9 cellular contexts compared by ENCODE assay signal in the genomic region with DNA sequence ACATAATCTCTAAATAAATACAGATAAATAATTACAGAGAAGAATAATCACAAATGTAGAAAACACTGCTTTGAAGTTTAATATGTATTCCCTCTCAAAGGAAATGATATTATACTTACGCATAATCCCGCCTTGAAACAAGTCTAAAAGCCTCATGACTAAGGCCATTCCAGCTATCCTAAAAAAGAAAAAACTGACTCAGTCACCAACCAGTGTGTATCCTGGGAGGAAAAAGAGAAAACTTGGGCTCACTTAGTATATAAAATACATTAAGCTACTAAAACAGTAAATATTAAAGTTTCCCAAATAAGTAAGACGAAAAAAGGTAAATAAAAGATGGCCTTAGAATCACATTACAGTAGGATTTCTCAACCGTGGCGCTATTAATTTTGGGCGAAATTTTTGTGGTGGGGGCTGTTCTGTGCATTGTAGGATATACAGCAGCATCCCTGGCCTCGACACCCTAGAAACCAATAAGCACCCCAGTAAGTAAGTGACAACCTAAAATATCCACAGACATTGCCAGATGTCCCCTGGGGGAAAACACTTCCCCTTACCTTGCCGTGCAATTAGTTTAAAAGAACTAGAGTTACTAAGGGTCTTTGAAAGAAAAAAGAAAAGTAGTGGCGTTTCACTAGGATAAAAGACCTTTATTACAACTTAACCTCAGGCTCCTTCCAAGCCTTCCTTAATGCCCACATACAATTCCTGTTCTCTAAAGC. TPM values are rescaled to one million over a fixed set of nuclear protein-coding genes. Genes with fewer than 3 reads are reported as not detected.
DNase-seq lines count a peak whose midpoint lies in the region; ATAC-seq and TF ChIP-seq lines count a peak whose summit lies in the region.
"Had no signal": no experiment of that assay in that cellular context is flagged by ENCODE, and none has a peak within 500 bp of the region (broad histone marks: within the 10 kb centered on the region; RNA-seq: fewer than 3 reads in every experiment).

No MANE protein-coding gene starts in this region.

- intact Hi-C loops in naive thymus-derived CD4-positive, alpha-beta T cell (cut with micrococcal nuclease) = loop anchor here (2.0 to 10.0 kb wide), 4 partner anchors 243 to 991 kb away; partner anchors contain the start of genes CDC25C (in 1 of the 2), HNRNPA0 (in 1 of the 2) and UBE2D2 (in 1 of the 2)

- H3K4me3 ChIP-seq in AG10803 (ENCODE audit: low read length) (peak overlapping the region; percentile 80), coronary artery (peak overlapping the region; percentile 100)
- H3K4me3 ChIP-seq in naive thymus-derived CD4-positive, alpha-beta T cell (ENCODE audit: low read length) = peak overlapping the region; percentile 91

- peaks cover 10 to 19% of the 10 kb centered on the region in 2 donors for H3K4me1 ChIP-seq in naive thymus-derived CD4-positive, alpha-beta T cell (ENCODE audit: control insufficient read depth in 2 of 2, insufficient read depth in 2 of 2, low read length in 2 of 2)

- no peak for ATAC-seq in naive thymus-derived CD4-positive, alpha-beta T cell
- ATAC-seq in GM19351 (IDR thresholded peaks at IDR 0.05; ENCODE audit: unreplicated experiment) (no peak), GM21515 (IDR thresholded peaks at IDR 0.05; ENCODE audit: unreplicated experiment) (no peak)

- no peaks in the 10 kb centered on the region for H3K27me3 ChIP-seq in naive thymus-derived CD4-positive, alpha-beta T cell (ENCODE audit: control insufficient read depth in 2 of 2, insufficient read depth in 2 of 2, low read length in 2 of 2)

- peaks cover 6 to 36% (median 24%) of the 10 kb centered on the region in 5 donors for H3K36me3 Mint-ChIP-seq in naive thymus-derived CD4-positive, alpha-beta T cell

- peak overlapping the region; percentile 100 for H3K27ac Mint-ChIP-seq in naive thymus-derived CD4-positive, alpha-beta T cell

- H3K27ac ChIP-seq in coronary artery = peak overlapping the region; percentile 99 to 100
- H3K27ac ChIP-seq in naive thymus-derived CD4-positive, alpha-beta T cell (ENCODE audit: low read depth, low read length) = peak overlapping the region; percentile 94

- CTCF ChIA-PET in naive thymus-derived CD4-positive, alpha-beta T cell (lab: Charles Lee) = interaction anchor here (1.4 kb wide), 1 partner anchor 30 kb away, joined by 5 read pairs; the partner anchor contains the start of gene ETF1

- TF ChIP-seq CTCF in AG10803 (conservative IDR thresholded peaks at IDR 0.05; ENCODE audit: low read length) = no peak
- no peak for TF ChIP-seq CTCF in coronary artery (IDR thresholded peaks at IDR 0.05)

- no peaks in the 10 kb centered on the region for H3K9me3 ChIP-seq in naive thymus-derived CD4-positive, alpha-beta T cell (ENCODE audit: control insufficient read depth in 2 of 3, low read length in 3 of 3)

- peaks cover 0 to 5% (median 0%) of the 10 kb centered on the region in 11 donors for H3K9me3 Mint-ChIP-seq in naive thymus-derived CD4-positive, alpha-beta T cell

- POLR2A ChIA-PET in naive thymus-derived CD4-positive, alpha-beta T cell (lab: Charles Lee) = interaction anchor here (0.7 to 5.2 kb wide), 9 partner anchors 8 to 395 kb away, joined by 3 to 62 read pairs (median 5); partner anchors contain the start of genes BRD8, ETF1 and KIF20A

- DNase-seq in AG10803 (ENCODE audit: low read depth) = peak; percentile 27
- peak; percentile 28 for DNase-seq in LHCN-M2 (ENCODE audit: low read depth)
- no peak for DNase-seq in coronary artery (ENCODE audit: low spot score)
- no peak for DNase-seq in naive thymus-derived CD4-positive, alpha-beta T cell
- no peak for DNase-seq in NCI-H446 (lab: John Stamatoyannopoulos, UW)
- DNase-seq in T1000 (lab: John Stamatoyannopoulos, UW) = no peak
- DNase-seq: GOT3 had no signal

- H3K36me3 ChIP-seq in naive thymus-derived CD4-positive, alpha-beta T cell (ENCODE audit: control insufficient read depth in 2 of 3, insufficient read depth in 3 of 3, low read length in 3 of 3) = peaks cover 9 to 48% (median 32%) of the 10 kb centered on the region in 3 experiments

- H3K4me3 Mint-ChIP-seq in naive thymus-derived CD4-positive, alpha-beta T cell = peak overlapping the region; percentile 94 to 99 (median 97)

- H3K4me1 Mint-ChIP-seq in naive thymus-derived CD4-positive, alpha-beta T cell = peaks cover 15 to 57% (median 46%) of the 10 kb centered on the region in 7 donors

- peaks cover 0 to 4% (median 0%) of the 10 kb centered on the region in 5 donors for H3K27me3 Mint-ChIP-seq in naive thymus-derived CD4-positive, alpha-beta T cell

RNA-seq across cellular contexts. Expression of gene HSPA9, which starts 1.1 kb away (rescaled TPM):
- 424 and 464 TPM in 2 replicates for total RNA-seq in LHCN-M2 (2014; rRNA removed)
- polyA plus RNA-seq in LHCN-M2 (2012) = 103 TPM
- total RNA-seq in naive thymus-derived CD4-positive, alpha-beta T cell = 100 to 1,000 TPM; 152 to 274 (median 185) TPM
- polyA plus RNA-seq in naive thymus-derived CD4-positive, alpha-beta T cell = 100 to 1,000 TPM; 143 to 171 TPM

RNA-seq across cellular contexts. Expression of gene ETF1, which starts 31.1 kb away (rescaled TPM):
- total RNA-seq in LHCN-M2 (2014; rRNA removed) = 141 and 163 TPM in 2 replicates
- 62.3 TPM for polyA plus RNA-seq in LHCN-M2 (2012)
- total RNA-seq in naive thymus-derived CD4-positive, alpha-beta T cell = 100 to 1,000 TPM in 2 of 5 experiments, 10 to 100 TPM in 3; 40.6 to 137 (median 84.1) TPM
- 10 to 100 TPM; 19.0 to 21.8 TPM for polyA plus RNA-seq in naive thymus-derived CD4-positive, alpha-beta T cell

Comparison
In these comparisons a context has a peak if more than half of its experiments do, and no peak if none do; other contexts are left out.
1. DNase-seq: peak in AG10803 (single experiment) and LHCN-M2 (single experiment); none in coronary artery (single experiment), naive thymus-derived CD4-positive, alpha-beta T cell (0 of 9), NCI-H446 (0 of 2) and T1000 (single experiment).
2. Peak in every context shown above with its lines, with median percentiles within 50 percentile points of each other: H3K4me3 ChIP-seq.